In the genomic region with DNA sequence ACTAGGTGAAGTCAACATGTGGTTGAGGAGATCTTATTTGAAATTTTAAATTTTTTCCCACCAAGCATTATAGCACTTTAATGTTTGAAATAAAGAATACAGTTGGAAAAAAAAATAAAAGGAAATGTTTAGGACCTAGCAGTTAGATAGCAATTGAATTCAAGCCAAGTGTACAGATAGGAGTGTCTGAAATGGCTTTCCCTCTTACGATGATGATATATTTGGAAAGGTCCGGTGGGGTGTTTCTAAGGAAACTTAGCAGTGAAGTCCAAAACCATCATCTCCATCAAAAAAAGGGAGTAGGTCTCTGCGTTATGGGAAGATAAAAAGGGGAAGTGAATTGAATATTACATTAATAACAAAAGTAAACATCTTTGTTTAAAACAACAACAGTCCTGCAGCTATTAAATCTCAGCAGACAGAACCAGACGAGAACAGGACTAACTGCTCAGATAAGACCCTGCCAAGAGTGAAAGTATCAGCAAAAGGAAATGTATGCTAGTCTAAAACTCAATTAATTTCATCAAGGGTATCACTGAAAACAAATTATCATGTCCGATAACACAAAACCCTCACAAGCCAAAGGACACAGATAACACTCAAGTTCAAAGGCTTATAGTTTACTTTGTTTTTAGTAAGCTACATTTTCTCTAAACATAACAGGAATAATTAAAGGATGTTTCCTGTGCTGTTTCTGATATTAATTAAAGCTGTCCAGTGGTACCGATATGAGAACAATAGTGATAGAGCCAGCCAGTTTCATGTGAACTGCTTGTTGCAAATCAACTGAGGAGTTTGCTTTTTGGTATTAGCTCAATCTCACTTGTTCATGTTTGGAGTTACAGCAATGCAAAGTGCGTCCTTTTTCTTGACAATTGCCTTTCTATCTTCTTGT, we compare ENCODE assay signal across 10 cellular contexts.
DNase-seq lines count a peak whose midpoint lies in the region; FAIRE-seq and TF ChIP-seq lines count a peak whose summit lies in the region.
"Had no signal": no experiment of that assay in that cellular context is flagged by ENCODE, and none has a peak within 500 bp of the region (broad histone marks: within the 10 kb centered on the region; RNA-seq: fewer than 3 reads in every experiment).

No MANE protein-coding gene starts in this region.

- no peaks in the 10 kb centered on the region for H3K27me3 ChIP-seq in muscle layer of duodenum (ENCODE audit: low read depth, low read length)

- peak; percentile 44 for DNase-seq in amniotic epithelial cell (ENCODE audit: low read depth)
- peak; percentile 3 for DNase-seq in fibroblast of villous mesenchyme (ENCODE audit: low read depth)
- no peak for DNase-seq in urothelium cell line (ENCODE audit: low spot score)
- no peak for DNase-seq in stimulated activated naive CD4-positive, alpha-beta T cell treated with Interleukin-2 at 50 U/mL for 16 hours (lab: John Stamatoyannopoulos, UW)
- no peak for DNase-seq in NCI-H2171 (lab: John Stamatoyannopoulos, UW)
- no peak for DNase-seq in activated effector memory CD4-positive, alpha-beta T cell treated with anti-CD3 and anti-CD28 coated beads, Interleukin-2, amount 50 U/mL, for 16 hours
- DNase-seq: activated CD4-positive, alpha-beta memory T cell treated with anti-CD3 and anti-CD28 coated beads for 36 hours; stimulated activated CD4-positive, alpha-beta T cell treated with anti-CD3 and anti-CD28 coated beads, Interleukin-4, amount 100 ng/mL, for 1 hour; stimulated activated naive CD8-positive, alpha-beta T cell treated with anti-CD3 and anti-CD28 coated beads, Interleukin-15, Interleukin-2, amounts not matched to agents 100 U/mL and 50 U/mL, for 24 hours had no signal

- no peaks in the 10 kb centered on the region for H3K9me3 ChIP-seq in muscle layer of duodenum (ENCODE audit: control insufficient read depth in 1 of 2, low read length in 2 of 2)

- H3K4me1 ChIP-seq in muscle layer of duodenum (ENCODE audit: control insufficient read depth in 1 of 2, insufficient read depth in 2 of 2, low read length in 2 of 2): peaks cover 0 to 6% of the 10 kb centered on the region in 2 donors

- FAIRE-seq in urothelium cell line (lab: Jason Lieb, UNC): peak; percentile 17

- no peak for TF ChIP-seq CTCF in fibroblast of villous mesenchyme (IDR thresholded peaks at IDR 0.05; ENCODE audit: insufficient read depth, low read depth, low read length)

- H3K4me3 ChIP-seq in fibroblast of villous mesenchyme (ENCODE audit: low read depth, low read length) (no peak overlapping the region), muscle layer of duodenum (ENCODE audit: low read depth in 1 of 2, low read length in 2 of 2) (peak overlapping the region; percentile 24 to 30)

- H3K36me3 ChIP-seq in muscle layer of duodenum (ENCODE audit: control insufficient read depth in 1 of 2, insufficient read depth in 2 of 2, low read length in 2 of 2): no peaks in the 10 kb centered on the region

- H3K27ac ChIP-seq in muscle layer of duodenum (ENCODE audit: low read length): peak overlapping the region; percentile 12

Comparison
In these comparisons a context has a peak if more than half of its experiments do, and no peak if none do; other contexts are left out.
1. DNase-seq: peak in amniotic epithelial cell (single experiment) and fibroblast of villous mesenchyme (single experiment); none in urothelium cell line (single experiment), stimulated activated naive CD4-positive, alpha-beta T cell treated with Interleukin-2 at 50 U/mL for 16 hours (single experiment), NCI-H2171 (single experiment) and activated effector memory CD4-positive, alpha-beta T cell treated with anti-CD3 and anti-CD28 coated beads, Interleukin-2, amount 50 U/mL, for 16 hours (single experiment).